ENCODE assay signal across 13 cellular contexts in the genomic region with DNA sequence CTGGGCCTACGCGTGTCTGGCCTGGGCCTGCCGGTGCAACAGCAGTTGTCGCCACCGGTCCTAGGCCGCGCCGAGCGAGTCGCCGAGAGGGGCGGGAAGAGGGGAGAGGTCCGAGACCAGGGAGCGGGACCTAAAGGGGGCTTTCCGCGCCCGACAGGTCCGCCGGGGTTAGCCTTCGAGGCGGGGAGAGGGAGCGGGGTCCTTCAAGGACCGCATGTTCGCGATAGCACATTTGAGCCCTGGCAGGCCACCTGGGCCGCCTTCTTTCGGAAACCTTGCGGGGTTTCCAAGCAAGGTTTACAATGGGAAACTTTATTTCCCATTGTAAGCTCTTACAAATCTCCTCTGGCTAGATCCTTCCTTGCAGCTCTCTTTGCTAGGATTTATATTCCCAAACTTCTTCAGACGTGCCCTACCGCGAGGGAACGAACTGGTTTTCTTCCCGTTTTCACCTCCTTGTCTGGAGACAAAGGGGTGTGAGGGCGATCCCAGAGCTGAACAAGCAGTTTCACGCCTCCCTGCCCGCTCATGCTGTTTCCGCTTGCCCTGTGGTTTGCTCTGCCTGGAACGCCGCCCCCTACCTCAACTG. TPM values are rescaled to one million over a fixed set of nuclear protein-coding genes. Genes with fewer than 3 reads are reported as not detected.
DNase-seq lines count a peak whose midpoint lies in the region; ATAC-seq and TF ChIP-seq lines count a peak whose summit lies in the region.
"Had no signal": no experiment of that assay in that cellular context is flagged by ENCODE, and none has a peak within 500 bp of the region (broad histone marks: within the 10 kb centered on the region; RNA-seq: fewer than 3 reads in every experiment).

No MANE protein-coding gene starts in this region.

- peaks cover 0 to 5% (median 0%) of the 10 kb centered on the region in 7 donors for H3K9me3 Mint-ChIP-seq in CD4-positive, CD25-positive, alpha-beta regulatory T cell
- H3K9me3 Mint-ChIP-seq in H9 (peaks cover 0 to 8% of the 10 kb centered on the region in 2 experiments; a peak in 1 of 5 replicates), endothelial cell (ENCODE audit: unreplicated experiment) (peaks cover 4% of the 10 kb centered on the region), nephron progenitor cell (peaks cover 4% of the 10 kb centered on the region)

- H3K23ac ChIP-seq in H9 (ENCODE audit: insufficient read length, low read depth, low read length), result no peak overlapping the region

- no CpG with 5 or more reads among the region's 39 CpGs for WGBS in H9 (ENCODE audit: extremely low coverage, insufficient read length, low lambda C conversion rate)
- 20 to 22% methylated on average over 35 to 38 of the region's 39 CpGs for WGBS in GM23248 (ENCODE audit: low coverage in 1 of 2, low lambda C conversion rate in 2 of 2, missing lambda C conversion rate in 2 of 2), 2 experiments

- H3F3A ChIP-seq in GM23248 (ENCODE audit: insufficient read depth), result no peaks in the 10 kb centered on the region

- H4K91ac ChIP-seq in H9 (ENCODE audit: insufficient read length, low read depth, low read length), result no peak overlapping the region

- H3K4me2 ChIP-seq in H9 (ENCODE audit: insufficient read depth, insufficient read length, low read length) (peak overlapping the region; percentile 53), GM23248 (ENCODE audit: unreplicated experiment) (no peak overlapping the region)
- H3K4me2 ChIP-seq: BLaER1 had no signal

- H2BK15ac ChIP-seq in H9 (ENCODE audit: low read depth, low read length), result no peak overlapping the region; the same call in 1 of the 2 replicates

- no peak overlapping the region for H2AFZ ChIP-seq in H9 (ENCODE audit: low read length)
- no peak overlapping the region for H2AFZ ChIP-seq in GM23248

- no peaks in the 10 kb centered on the region for H3K9me3 ChIP-seq in CD4-positive, CD25-positive, alpha-beta regulatory T cell (ENCODE audit: control insufficient read depth in 2 of 2, low read length in 2 of 2)
- H3K9me3 ChIP-seq in H9 (ENCODE audit: control insufficient read depth, low read depth, low read length) (no peaks in the 10 kb centered on the region), GM23248 (ENCODE audit: low read depth) (no peaks in the 10 kb centered on the region)

- H3K14ac ChIP-seq in H9 (ENCODE audit: insufficient read depth, low read length), result peak overlapping the region; percentile 63

- no peak overlapping the region for H4K8ac ChIP-seq in H9 (replicated peaks; ENCODE audit: insufficient read length, low read depth, low read length)

- H3K4me1 ChIP-seq in CD4-positive, CD25-positive, alpha-beta regulatory T cell (ENCODE audit: control insufficient read depth, insufficient read depth, low read length, poor library complexity, severe bottlenecking), result peaks cover 4% of the 10 kb centered on the region
- peaks cover 4% of the 10 kb centered on the region; the same call in 1 of the 2 replicates for H3K4me1 ChIP-seq in H9 (ENCODE audit: insufficient read depth, low read length)
- H3K4me1 ChIP-seq in GM23248 (ENCODE audit: insufficient read depth), result no peaks in the 10 kb centered on the region
- H3K4me1 ChIP-seq: BLaER1 had no signal

- H3K27me3 ChIP-seq in CD4-positive, CD25-positive, alpha-beta regulatory T cell (ENCODE audit: control insufficient read depth, insufficient read depth, low read length), result peaks cover 43% of the 10 kb centered on the region
- H3K27me3 ChIP-seq in H9 (ENCODE audit: insufficient read depth, low read length) (peaks cover 42% of the 10 kb centered on the region), GM23248 (replicated peaks; ENCODE audit: insufficient read depth) (peaks cover 88% of the 10 kb centered on the region)
- H3K27me3 ChIP-seq: BLaER1 had no signal

- no peak overlapping the region for H2AK5ac ChIP-seq in H9 (ENCODE audit: insufficient read length, low read length)

- ATAC-seq in CD4-positive, CD25-positive, alpha-beta regulatory T cell (ENCODE audit: low read depth in 2 of 2), result no peak
- ATAC-seq in GM19395 (IDR thresholded peaks at IDR 0.05; ENCODE audit: unreplicated experiment), result no peak
- no peak for ATAC-seq in HG03378 (IDR thresholded peaks at IDR 0.05; ENCODE audit: unreplicated experiment)

- H3K27ac ChIP-seq in CD4-positive, CD25-positive, alpha-beta regulatory T cell (ENCODE audit: insufficient read depth, low read length, poor library complexity, severe bottlenecking), result no peak overlapping the region
- H3K27ac ChIP-seq in H9 (ENCODE audit: insufficient read length, low read depth, low read length) (no peak overlapping the region), GM23248 (no peak overlapping the region)
- H3K27ac ChIP-seq: BLaER1, right atrium auricular region had no signal

- in situ Hi-C loops in GM23248 (cut with MboI), result no loop called here

- H3K9ac ChIP-seq in H9 (ENCODE audit: extremely low read depth, insufficient read length, low read length), result no peak overlapping the region
- H3K9ac ChIP-seq in GM23248, result no peak overlapping the region
- H3K9ac ChIP-seq: BLaER1 had no signal

- no peak overlapping the region for H3K4me3 ChIP-seq in CD4-positive, CD25-positive, alpha-beta regulatory T cell (ENCODE audit: low read depth, low read length)
- H3K4me3 ChIP-seq in GM23248, result no peak overlapping the region
- H3K4me3 ChIP-seq: BLaER1 had no signal

- H3T11ph ChIP-seq in H9 (ENCODE audit: low read length), result no peak overlapping the region

- peaks cover 68% of the 10 kb centered on the region for H3K27me3 Mint-ChIP-seq in CD4-positive, CD25-positive, alpha-beta regulatory T cell
- peaks cover 78% of the 10 kb centered on the region for H3K27me3 Mint-ChIP-seq in H9 (ENCODE audit: low read depth)
- peaks cover 10% of the 10 kb centered on the region for H3K27me3 Mint-ChIP-seq in endothelial cell (ENCODE audit: unreplicated experiment)
- peaks cover 90% of the 10 kb centered on the region for H3K27me3 Mint-ChIP-seq in nephron progenitor cell (ENCODE audit: low read depth, poor library complexity)

- H3K79me2 ChIP-seq in H9 (ENCODE audit: insufficient read depth, low read length), result no peaks in the 10 kb centered on the region
- H3K79me2 ChIP-seq in GM23248 (ENCODE audit: insufficient read depth), result no peaks in the 10 kb centered on the region

- H3K36me3 ChIP-seq in CD4-positive, CD25-positive, alpha-beta regulatory T cell (ENCODE audit: control insufficient read depth, insufficient read depth, low read length), result no peaks in the 10 kb centered on the region
- no peaks in the 10 kb centered on the region for H3K36me3 ChIP-seq in GM23248 (ENCODE audit: low read depth)
- H3K36me3 ChIP-seq: BLaER1, right atrium auricular region had no signal

- H3K36me3 Mint-ChIP-seq in CD4-positive, CD25-positive, alpha-beta regulatory T cell, result no peaks in the 10 kb centered on the region
- H3K36me3 Mint-ChIP-seq in H9 (ENCODE audit: insufficient read depth in 1 of 3, low read depth in 3 of 3) (no peaks in the 10 kb centered on the region), endothelial cell (ENCODE audit: low read depth, unreplicated experiment) (peaks cover 4% of the 10 kb centered on the region), nephron progenitor cell (ENCODE audit: low read depth) (no peaks in the 10 kb centered on the region)

- no peaks in the 10 kb centered on the region for H3K9me2 ChIP-seq in GM23248 (ENCODE audit: insufficient read depth)

- H3K23me2 ChIP-seq in H9 (ENCODE audit: insufficient read length, low read depth, low read length, poor library complexity, severe bottlenecking), result peaks cover 14% of the 10 kb centered on the region

- H3K4me3 Mint-ChIP-seq in CD4-positive, CD25-positive, alpha-beta regulatory T cell, result peak overlapping the region in 3 of 4 donors; percentile 2 to 78 (median 46)
- peak overlapping the region; percentile 67 to 74 for H3K4me3 Mint-ChIP-seq in H9
- peak overlapping the region; percentile 56 for H3K4me3 Mint-ChIP-seq in endothelial cell (ENCODE audit: unreplicated experiment)
- peak overlapping the region; percentile 67 for H3K4me3 Mint-ChIP-seq in nephron progenitor cell

- no peaks in the 10 kb centered on the region for H3K79me1 ChIP-seq in H9 (ENCODE audit: insufficient read depth, low read depth, low read length, poor library complexity, severe bottlenecking)

- no peak overlapping the region for H3K27ac Mint-ChIP-seq in CD4-positive, CD25-positive, alpha-beta regulatory T cell
- no peak overlapping the region for H3K27ac Mint-ChIP-seq in H9
- H3K27ac Mint-ChIP-seq in endothelial cell (ENCODE audit: unreplicated experiment), result peak overlapping the region; percentile 33
- no peak overlapping the region for H3K27ac Mint-ChIP-seq in nephron progenitor cell

- H3K18ac ChIP-seq in H9 (ENCODE audit: insufficient read length, low read depth, low read length), result peak overlapping the region; percentile 43

- peaks cover 0 to 22% (median 8%) of the 10 kb centered on the region in 4 donors for H3K4me1 Mint-ChIP-seq in CD4-positive, CD25-positive, alpha-beta regulatory T cell
- H3K4me1 Mint-ChIP-seq in H9 (peaks cover 22 to 30% of the 10 kb centered on the region in 2 experiments), endothelial cell (ENCODE audit: unreplicated experiment) (peaks cover 19% of the 10 kb centered on the region), nephron progenitor cell (peaks cover 22% of the 10 kb centered on the region)

- H2BK20ac ChIP-seq in H9 (ENCODE audit: low read depth, low read length, poor library complexity, severe bottlenecking), result no peak overlapping the region

- no peak for DNase-seq in CD4-positive, CD25-positive, alpha-beta regulatory T cell
- peak; percentile 75 for DNase-seq in H9
- peak; percentile 35 for DNase-seq in endothelial cell (ENCODE audit: low spot score)
- peak; percentile 51 for DNase-seq in nephron progenitor cell
- DNase-seq in GM23248, result no peak
- DNase-seq in CD1c-positive myeloid dendritic cell (ENCODE audit: extremely low spot score), result no peak

- H2BK5ac ChIP-seq in H9 (ENCODE audit: insufficient read length, low read length), result no peak overlapping the region

- no peak overlapping the region for H3K56ac ChIP-seq in H9 (ENCODE audit: insufficient read length, low read depth, low read length)

- no peak overlapping the region for H2BK12ac ChIP-seq in H9 (ENCODE audit: insufficient read length, low read depth, low read length)

- no peak overlapping the region for H4K5ac ChIP-seq in H9 (ENCODE audit: insufficient read length, low read depth, low read length)

- TF ChIP-seq CTCF in H9 (conservative IDR thresholded peaks at IDR 0.05) (no peak), endothelial cell (IDR thresholded peaks at IDR 0.05; ENCODE audit: unreplicated experiment) (no peak), nephron progenitor cell (IDR thresholded peaks at IDR 0.05) (no peak)

- no peak overlapping the region for H3K4ac ChIP-seq in H9 (ENCODE audit: low read depth, low read length)

- H2BK120ac ChIP-seq in H9 (ENCODE audit: low read depth, low read length, poor library complexity, severe bottlenecking), result no peak overlapping the region

- H4K20me1 ChIP-seq in H9 (ENCODE audit: control insufficient read depth, insufficient read depth, insufficient read length) (peaks cover 2% of the 10 kb centered on the region), GM23248 (ENCODE audit: insufficient read depth) (no peaks in the 10 kb centered on the region; the same call in 1 of the 2 replicates)
- H4K20me1 ChIP-seq: BLaER1 had no signal

RNA-seq across cellular contexts. Expression of a gene that starts 6.8 kb away (rescaled TPM):
- total RNA-seq in CD4-positive, CD25-positive, alpha-beta regulatory T cell, result not detected
- polyA plus RNA-seq in CD4-positive, CD25-positive, alpha-beta regulatory T cell, result not detected
- total RNA-seq in H9 (2021) (not detected in 2 replicates), endothelial cell (ENCODE audit: unreplicated experiment) (not detected)
- not detected in 2 replicates for total RNA-seq in GM23248 (2014; rRNA removed; shearing (Covaris generic))
- not detected in 2 replicates for polyA plus RNA-seq in GM23248 (2016; fragmentation: Nextera tagmentation; extraction: Ambion mirVana)
- total RNA-seq: cerebellum, LHCN-M2, lower leg skin, right atrium auricular region had no signal

RNA-seq across cellular contexts. Expression of a gene that starts 29.9 kb away (rescaled TPM):
- not detected for total RNA-seq in CD4-positive, CD25-positive, alpha-beta regulatory T cell
- not detected for polyA plus RNA-seq in CD4-positive, CD25-positive, alpha-beta regulatory T cell
- total RNA-seq in H9 (2021) (1.1 and 1.8 TPM in 2 replicates), endothelial cell (ENCODE audit: unreplicated experiment) (3.8 TPM)
- total RNA-seq in GM23248 (2014; rRNA removed; shearing (Covaris generic)), result not detected in 2 replicates
- polyA plus RNA-seq in GM23248 (2016; fragmentation: Nextera tagmentation; extraction: Ambion mirVana), result not detected in 2 replicates
- total RNA-seq: lower leg skin, right atrium auricular region had no signal

Comparison
In these comparisons a context has a peak if more than half of its experiments do, and no peak if none do; other contexts are left out.
1. DNase-seq: peak in H9 (single experiment), endothelial cell (single experiment) and nephron progenitor cell (single experiment); none in CD4-positive, CD25-positive, alpha-beta regulatory T cell (0 of 3), GM23248 (single experiment) and CD1c-positive myeloid dendritic cell (single experiment).
2. Peak in every context shown above with its lines, with median percentiles within 50 percentile points of each other: H3K4me3 Mint-ChIP-seq.